ENCODE assay signal across 21 cellular contexts in genomic region chr5:40453689-40454088, GRCh38.
DNase-seq lines count a peak whose midpoint lies in the region; ATAC-seq and TF ChIP-seq lines count a peak whose summit lies in the region.
"Had no signal": no experiment of that assay in that cellular context is flagged by ENCODE, and none has a peak within 500 bp of the region (broad histone marks: within the 10 kb centered on the region; RNA-seq: fewer than 3 reads in every experiment).

No MANE protein-coding gene starts in this region.

- no peaks in the 10 kb centered on the region for H3K4me1 ChIP-seq in aorta (ENCODE audit: control insufficient read depth in 1 of 2, insufficient read depth in 2 of 2, low read length in 2 of 2)
- H3K4me1 ChIP-seq: A549 had no signal

- H3K27me3 ChIP-seq in aorta (ENCODE audit: control insufficient read depth in 1 of 2, insufficient read depth in 2 of 2, low read length in 1 of 2) = no peaks in the 10 kb centered on the region

- H3K9me3 ChIP-seq in aorta (ENCODE audit: control insufficient read depth, low read length) = peaks cover 2% of the 10 kb centered on the region
- H3K9me3 ChIP-seq: A549 had no signal

- no peak for TF ChIP-seq CTCF in chondrocyte (IDR thresholded peaks at IDR 0.05)

- H3K27ac Mint-ChIP-seq in chondrocyte (ENCODE audit: unreplicated experiment) = no peak overlapping the region

- no peak overlapping the region for H3K27ac ChIP-seq in aorta (ENCODE audit: low read depth in 1 of 2, low read length in 2 of 2)
- H3K27ac ChIP-seq: A549, HL-60, RWPE1 had no signal

- 91 to 92% methylated on average over 1 of the region's 1 CpG for WGBS in aorta, 2 donors

- H3K27me3 Mint-ChIP-seq in chondrocyte (ENCODE audit: low read depth) = no peaks in the 10 kb centered on the region

- H3K36me3 ChIP-seq in aorta (ENCODE audit: control insufficient read depth in 1 of 2, insufficient read depth in 2 of 2, low read length in 1 of 2) = no peaks in the 10 kb centered on the region

- H3K4me1 Mint-ChIP-seq in chondrocyte (ENCODE audit: low read depth) = no peaks in the 10 kb centered on the region

- ATAC-seq in GM18868 (IDR thresholded peaks at IDR 0.05; ENCODE audit: unreplicated experiment) = peak; percentile 23
- peak; percentile 19 for ATAC-seq in aorta (ENCODE audit: low FRiP score)
- no peak for ATAC-seq in GM18517 (IDR thresholded peaks at IDR 0.05; ENCODE audit: unreplicated experiment)
- no peak for ATAC-seq in sciatic nerve
- ATAC-seq: A549, K562, Panc1 had no signal

- H3K4me3 Mint-ChIP-seq in chondrocyte (ENCODE audit: unreplicated experiment) = no peak overlapping the region

- peaks cover 6% of the 10 kb centered on the region for H3K36me3 Mint-ChIP-seq in chondrocyte (ENCODE audit: low read depth)

- intact Hi-C loops in aorta (cut with DNase I) (no loop called here), sciatic nerve (cut with DNase I) (no loop called here)

- peaks cover 38% of the 10 kb centered on the region for H3K9me3 Mint-ChIP-seq in chondrocyte (ENCODE audit: low read depth)

- DNase-seq in LHCN-M2 (ENCODE audit: low read depth) (peak; percentile 50), chondrocyte (ENCODE audit: low spot score) (peak; percentile 51), aorta (no peak), sciatic nerve (ENCODE audit: low spot score) (no peak)
- no peak for DNase-seq in activated T-cell treated with anti-CD3 and anti-CD28 coated beads, Interleukin-2, amount 50 U/mL, for 1 hour
- DNase-seq: Kasumi-1, MV-4-11, NCI-H1105, NCI-H146, NCI-H1930, NCI-H2107, NCI-H446, NCI-H524 treated with DMSO at 0.1 percent for 48 hours, SHP77 had no signal

- H3K4me3 ChIP-seq in aorta (ENCODE audit: low read length in 2 of 2) = no peak overlapping the region
- H3K4me3 ChIP-seq: A549, K562 had no signal

Comparison
In these comparisons a context has a peak if more than half of its experiments do, and no peak if none do; other contexts are left out.
1. ATAC-seq: peak in GM18868 (single experiment) and aorta (single experiment); none in GM18517 (single experiment) and sciatic nerve (single experiment).
2. DNase-seq: peak in LHCN-M2 (single experiment) and chondrocyte (single experiment); none in aorta (0 of 2), activated T-cell treated with anti-CD3 and anti-CD28 coated beads, Interleukin-2, amount 50 U/mL, for 1 hour (single experiment) and sciatic nerve (single experiment).